In genomic region chr14:71552809-71553208, GRCh38 we compare ENCODE assay signal across 25 cellular contexts.
DNase-seq lines count a peak whose midpoint lies in the region; ATAC-seq and TF ChIP-seq lines count a peak whose summit lies in the region.
"Had no signal": no experiment of that assay in that cellular context is flagged by ENCODE, and none has a peak within 500 bp of the region (broad histone marks: within the 10 kb centered on the region; RNA-seq: fewer than 3 reads in every experiment).

No MANE protein-coding gene starts in this region.

- no peaks in the 10 kb centered on the region for H3F3A ChIP-seq in PC-3 (ENCODE audit: low read length, unreplicated experiment)

- H3K4me1 Mint-ChIP-seq in Caco-2 (ENCODE audit: low read depth, unreplicated experiment), result peaks cover 38% of the 10 kb centered on the region
- H3K4me1 Mint-ChIP-seq in naive B cell, result peaks cover 49 to 78% (median 50%) of the 10 kb centered on the region in 3 donors

- DNase-seq in A673 (ENCODE audit: low spot score) (no peak), Caco-2 (no peak), PC-3 (no peak), naive B cell (no peak), NCI-H2171 treated with DMSO at 0.1 percent for 48 hours (lab: John Stamatoyannopoulos, UW) (no peak), RWPE1 (ENCODE audit: low spot score) (no peak), NCI-H2196 treated with DMSO at 0.1 percent for 48 hours (lab: John Stamatoyannopoulos, UW; ENCODE audit: unreplicated experiment) (no peak)
- DNase-seq: activated CD4-positive, alpha-beta T cell treated with anti-CD3 and anti-CD28 coated beads, Interleukin-2, amount 50 U/mL, for 1 hour; activated CD8-positive, alpha-beta memory T cell treated with anti-CD3 and anti-CD28 coated beads, Interleukin-2, amount 50 U/mL, for 48 hours; activated effector memory CD4-positive, alpha-beta T cell treated with Interleukin-2 at 50 U/mL for 16 hours; brain microvascular endothelial cell; C1 segment of cervical spinal cord; effector CD4-positive, alpha-beta T cell; foreskin fibroblast; heart left ventricle; mucosa of descending colon; NCI-H1105 treated with DMSO at 0.1 percent for 48 hours; NCI-H2081; NCI-H446 treated with DMSO at 0.1 percent for 48 hours; SIG-M5; stimulated activated CD4-positive, alpha-beta T cell treated with anti-CD3 and anti-CD28 coated beads, Interleukin-2, amount 100 ng/mL, for 24 hours; testis had no signal

- no peak overlapping the region for H3K9ac ChIP-seq in PC-3 (ENCODE audit: low read length)

- CTCF ChIA-PET in A673 (lab: Charles Lee) (no interaction called here), Caco-2 (lab: Charles Lee) (no interaction called here), PC-3 (lab: Charles Lee) (interaction anchor here (0.7 kb wide), 1 partner anchor 231 kb away, joined by 4 read pairs; no protein-coding TSS in a partner anchor), RWPE1 (lab: Yijun Ruan, JAX) (no interaction called here)

- H3K4me2 ChIP-seq in PC-3 (ENCODE audit: low read length), result no peak overlapping the region

- peak; percentile 29; the same call in 1 of the 2 replicates for TF ChIP-seq CTCF in A673 (conservative IDR thresholded peaks at IDR 0.05; ENCODE audit: low read depth, low read length)
- TF ChIP-seq CTCF in Caco-2 (IDR thresholded peaks at IDR 0.05; ENCODE audit: insufficient read depth in 1 of 2, low read depth in 1 of 2, low read length in 1 of 2, severe bottlenecking in 1 of 2, unreplicated experiment in 1 of 2), result no peak
- TF ChIP-seq CTCF in PC-3 (conservative IDR thresholded peaks at IDR 0.05; ENCODE audit: low read depth, low read length), result peak; percentile 31; the same call in 1 of the 2 replicates
- TF ChIP-seq CTCF in RWPE1 (conservative IDR thresholded peaks at IDR 0.05; ENCODE audit: low read depth), result no peak

- no peak overlapping the region for H2AFZ ChIP-seq in PC-3 (ENCODE audit: low read length)

- no peaks in the 10 kb centered on the region for H3K9me2 ChIP-seq in PC-3 (replicated peaks; ENCODE audit: low read length)

- BruUV-seq in A673 (replicated peaks; lab: Mats Ljungman, UMichigan) (no TSS peak), Caco-2 (replicated peaks; lab: Mats Ljungman, UMichigan) (no TSS peak), PC-3 (replicated peaks; lab: Mats Ljungman, UMichigan) (no TSS peak)

- H3K9me3 ChIP-seq in A673 (ENCODE audit: low read depth, low read length, poor library complexity, severe bottlenecking) (no peaks in the 10 kb centered on the region), Caco-2 (no peaks in the 10 kb centered on the region), PC-3 (ENCODE audit: low read length) (no peaks in the 10 kb centered on the region)
- H3K9me3 ChIP-seq: heart left ventricle, mucosa of descending colon, testis, vagina had no signal

- intact Hi-C loops in A673 (cut with micrococcal nuclease; ENCODE audit: unreplicated experiment) (no loop called here), Caco-2 (cut with micrococcal nuclease; ENCODE audit: unreplicated experiment) (no loop called here), PC-3 (cut with micrococcal nuclease) (loop anchor here (2.0 kb wide), 1 partner anchor 14 kb away; no protein-coding TSS in a partner anchor)

- H3K27me3 Mint-ChIP-seq in Caco-2 (ENCODE audit: insufficient read depth, unreplicated experiment) (no peaks in the 10 kb centered on the region), naive B cell (no peaks in the 10 kb centered on the region)

- ATAC-seq in PC-3, result no peak
- ATAC-seq in naive B cell (ENCODE audit: low read depth in 2 of 2), result no peak
- ATAC-seq in GM18502 (IDR thresholded peaks at IDR 0.05; ENCODE audit: poor library complexity, unreplicated experiment), result no peak
- ATAC-seq: heart left ventricle, mucosa of descending colon had no signal

- H3K27me3 ChIP-seq in A673 (replicated peaks; ENCODE audit: insufficient read depth, low read depth, low read length, poor library complexity), result no peaks in the 10 kb centered on the region
- H3K27me3 ChIP-seq in Caco-2 (replicated peaks; ENCODE audit: control insufficient read depth, insufficient read depth, low read length), result no peaks in the 10 kb centered on the region
- no peaks in the 10 kb centered on the region for H3K27me3 ChIP-seq in PC-3 (ENCODE audit: low read length)
- H3K27me3 ChIP-seq: brain microvascular endothelial cell, heart left ventricle, testis, vagina had no signal

- peaks cover 8% of the 10 kb centered on the region for H3K36me3 Mint-ChIP-seq in Caco-2 (ENCODE audit: insufficient read depth, unreplicated experiment)
- no peaks in the 10 kb centered on the region for H3K36me3 Mint-ChIP-seq in naive B cell

- POLR2A ChIA-PET in A673 (lab: Charles Lee; ENCODE audit: low non-redundant PET), result no interaction called here
- POLR2A ChIA-PET in Caco-2 (lab: Charles Lee), result no interaction called here
- POLR2A ChIA-PET in PC-3 (lab: Charles Lee; ENCODE audit: unreplicated experiment), result no interaction called here
- POLR2A ChIA-PET in RWPE1 (lab: Yijun Ruan, JAX; ENCODE audit: low non-redundant PET), result no interaction called here

- H4K20me1 ChIP-seq in PC-3 (ENCODE audit: low read length), result 0 out of 2 replicates have a peak, but pooled peaks cover 6% of the 10 kb centered on the region

- H3K4me1 ChIP-seq in A673 (ENCODE audit: insufficient read depth, low read length, poor library complexity, severe bottlenecking) (peaks cover 15% of the 10 kb centered on the region), Caco-2 (peaks cover 46% of the 10 kb centered on the region), PC-3 (ENCODE audit: insufficient read depth, low read length) (no peaks in the 10 kb centered on the region)
- H3K4me1 ChIP-seq: testis, vagina had no signal

- H3K4me3 Mint-ChIP-seq in Caco-2 (ENCODE audit: unreplicated experiment), result no peak overlapping the region
- peak overlapping the region in 1 of 8 donors; percentile 22 for H3K4me3 Mint-ChIP-seq in naive B cell

- H3K4me3 ChIP-seq in A673 (ENCODE audit: low read depth, low read length, poor library complexity, severe bottlenecking), result no peak overlapping the region
- H3K4me3 ChIP-seq in Caco-2 (ENCODE audit: low read depth, low read length), result no peak overlapping the region
- no peak overlapping the region for H3K4me3 ChIP-seq in PC-3 (ENCODE audit: low read length)
- H3K4me3 ChIP-seq: heart left ventricle, lung, mucosa of descending colon, testis, vagina had no signal

- H3K9me3 Mint-ChIP-seq in Caco-2 (ENCODE audit: unreplicated experiment) (no peaks in the 10 kb centered on the region), naive B cell (no peaks in the 10 kb centered on the region)

- peaks cover 15% of the 10 kb centered on the region; the same call in 1 of the 2 replicates for H3K79me2 ChIP-seq in PC-3 (ENCODE audit: low read length)

- H3K27ac Mint-ChIP-seq in Caco-2 (ENCODE audit: unreplicated experiment) (peak overlapping the region; percentile 32), naive B cell (peak overlapping the region in 5 of 6 donors; percentile 44 to 95 (median 63))

- H3K27ac ChIP-seq in A673 (ENCODE audit: low read depth, low read length, poor library complexity, severe bottlenecking) (no peak overlapping the region), PC-3 (ENCODE audit: low read length) (no peak overlapping the region), RWPE1 (no peak overlapping the region)
- H3K27ac ChIP-seq: brain microvascular endothelial cell, heart left ventricle, testis, vagina had no signal

- H3K36me3 ChIP-seq in A673 (ENCODE audit: insufficient read depth, low read length, poor library complexity, severe bottlenecking) (no peaks in the 10 kb centered on the region), Caco-2 (ENCODE audit: control insufficient read depth, insufficient read depth, low read length) (no peaks in the 10 kb centered on the region), PC-3 (ENCODE audit: low read depth, low read length) (no peaks in the 10 kb centered on the region; the same call in 1 of the 2 replicates)
- H3K36me3 ChIP-seq: brain microvascular endothelial cell, heart left ventricle, vagina had no signal

Comparison
In these comparisons a context has a peak if more than half of its experiments do, and no peak if none do; other contexts are left out.
1. CTCF ChIP-seq: peak in A673 (single experiment) and PC-3 (single experiment); none in Caco-2 (0 of 2) and RWPE1 (single experiment).